Comparison of ENCODE assay signal across 19 cellular contexts in genomic region chr1:100642826-100643225, GRCh38.
"Had no signal": no experiment of that assay in that cellular context is flagged by ENCODE, and none has a peak within 500 bp of the region (broad histone marks: within the 10 kb centered on the region; RNA-seq: fewer than 3 reads in every experiment).

No MANE protein-coding gene starts in this region.

- H3K27me3 Mint-ChIP-seq: activated naive CD8-positive, alpha-beta T cell treated with anti-CD3 and anti-CD28 coated beads for 36 hours had no signal

- H3K27ac ChIP-seq: colonic mucosa, tibial nerve had no signal

- H3K36me3 ChIP-seq: colonic mucosa, pancreas, tibial nerve, uterus had no signal

- H3K4me3 ChIP-seq: colonic mucosa, tibial nerve, uterus had no signal

- FAIRE-seq: pancreas had no signal

- H3K9me3 ChIP-seq: colonic mucosa, pancreas, uterus had no signal

- DNase-seq: activated B cell treated with CpG ODN at 0.5 μM for 24 hours; activated CD4-positive, alpha-beta memory T cell treated with anti-CD3 and anti-CD28 coated beads for 36 hours; activated CD4-positive, alpha-beta T cell treated with anti-CD3 and anti-CD28 coated beads for 4 hours; activated naive CD4-positive, alpha-beta T cell; activated naive CD8-positive, alpha-beta T cell treated with anti-CD3 and anti-CD28 coated beads for 36 hours; activated T-cell treated with anti-CD3 and anti-CD28 coated beads for 4 hours; amygdala; central memory CD4-positive, alpha-beta T cell; colonic mucosa; erythroblast; foreskin melanocyte; naive thymus-derived CD8-positive, alpha-beta T cell; pancreas; stimulated activated naive CD8-positive, alpha-beta T cell treated with anti-CD3 and anti-CD28 coated beads, Interleukin-15, Interleukin-2, amounts not matched to agents 100 U/mL and 50 U/mL, for 24 hours; uterus had no signal

- ATAC-seq: naive thymus-derived CD8-positive, alpha-beta T cell; stimulated activated naive CD8-positive, alpha-beta T cell treated with anti-CD3 and anti-CD28 coated beads, Interleukin-15, Interleukin-2, amounts not matched to agents 100 U/mL and 50 U/mL, for 24 hours had no signal

- H3K9me3 Mint-ChIP-seq: activated T-helper 1 cell treated with anti-CD3 and anti-CD28 coated beads, Interleukin-12 subunit alpha, Interleukin-12 subunit beta, Interleukin-2, Interleukin-4 antibody, amounts not matched to agents 30 ng/mL and 10 ng/mL and 1 ng/mL, durations not matched to agents 14 hours and 24 hours and 36 hours; T-helper 2 cell treated with Interferon-gamma antibody and Interleukin-4, amounts not matched to agents 5 μg/mL and 100 μg/mL, for 36 hours had no signal

- H3K4me1 Mint-ChIP-seq: activated B cell treated with CpG ODN at 0.5 μM for 24 hours; activated naive CD8-positive, alpha-beta T cell treated with anti-CD3 and anti-CD28 coated beads for 36 hours; brain; naive thymus-derived CD8-positive, alpha-beta T cell had no signal

- H3K4me3 Mint-ChIP-seq: activated B cell treated with CpG ODN at 0.5 μM for 24 hours; activated CD4-positive, alpha-beta memory T cell treated with anti-CD3 and anti-CD28 coated beads for 36 hours; activated naive CD8-positive, alpha-beta T cell treated with anti-CD3 and anti-CD28 coated beads for 36 hours; activated T-helper 1 cell treated with anti-CD3 and anti-CD28 coated beads, Interleukin-12 subunit alpha, Interleukin-12 subunit beta, Interleukin-2, Interleukin-4 antibody, amounts not matched to agents 30 ng/mL and 10 ng/mL and 1 ng/mL, durations not matched to agents 14 hours and 24 hours and 36 hours; brain; naive thymus-derived CD8-positive, alpha-beta T cell; T-helper 2 cell treated with Interferon-gamma antibody and Interleukin-4, amounts not matched to agents 5 μg/mL and 100 μg/mL, for 36 hours had no signal

- H3K27ac Mint-ChIP-seq: activated B cell treated with CpG ODN at 0.5 μM for 24 hours; activated CD4-positive, alpha-beta memory T cell treated with anti-CD3 and anti-CD28 coated beads for 36 hours; activated naive CD8-positive, alpha-beta T cell treated with anti-CD3 and anti-CD28 coated beads for 36 hours; activated T-helper 1 cell treated with anti-CD3 and anti-CD28 coated beads, Interleukin-12 subunit alpha, Interleukin-12 subunit beta, Interleukin-2, Interleukin-4 antibody, amounts not matched to agents 30 ng/mL and 10 ng/mL and 1 ng/mL, durations not matched to agents 14 hours and 24 hours and 36 hours; brain; naive thymus-derived CD8-positive, alpha-beta T cell; T-helper 2 cell treated with Interferon-gamma antibody and Interleukin-4, amounts not matched to agents 5 μg/mL and 100 μg/mL, for 36 hours had no signal

- H3K36me3 Mint-ChIP-seq: activated CD4-positive, alpha-beta memory T cell treated with anti-CD3 and anti-CD28 coated beads for 36 hours; activated naive CD8-positive, alpha-beta T cell treated with anti-CD3 and anti-CD28 coated beads for 36 hours; brain had no signal

- H3K27me3 ChIP-seq: colonic mucosa, pancreas, tibial nerve, uterus had no signal

- H3K4me1 ChIP-seq: colonic mucosa, uterus had no signal
